Comparison of ENCODE assay signal across 8 cellular contexts in the genomic region with DNA sequence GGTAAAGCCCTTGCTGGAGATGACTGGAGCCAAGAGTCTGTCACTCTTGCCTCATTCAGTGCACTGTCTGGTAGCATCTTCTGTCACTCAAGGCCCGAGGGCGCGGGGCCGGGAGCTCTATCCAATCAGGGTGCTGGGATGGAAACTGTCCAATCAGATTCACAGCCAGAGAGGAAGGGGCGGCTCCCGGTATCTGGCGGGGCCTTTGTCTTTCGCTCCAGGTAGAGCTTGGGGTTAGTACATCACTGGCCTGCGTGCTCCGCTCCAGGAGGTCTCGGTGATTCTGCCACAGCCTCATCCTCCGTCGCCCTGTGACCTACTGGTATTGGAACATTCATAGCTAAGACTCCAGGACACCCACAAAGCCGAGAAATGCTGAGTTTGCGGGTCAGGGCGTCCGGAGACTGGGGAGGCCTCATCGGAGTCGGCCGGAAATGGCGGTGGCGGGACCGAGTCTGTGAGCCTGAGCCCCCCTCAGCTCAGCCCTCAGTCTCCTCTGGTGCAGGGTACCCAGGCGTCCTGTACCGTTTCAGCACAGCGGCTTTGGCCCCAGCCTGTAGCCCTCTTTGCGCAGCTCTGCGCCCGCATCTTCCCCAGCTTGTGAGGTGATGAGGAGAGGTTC. TPM values are rescaled to one million over a fixed set of nuclear protein-coding genes. Genes with fewer than 3 reads are reported as not detected.
A peak's percentile ranks its signal among the peaks of the same experiment; 100 is the strongest.
DNase-seq lines count a peak whose midpoint lies in the region; ATAC-seq and TF ChIP-seq lines count a peak whose summit lies in the region.

No MANE protein-coding gene starts in this region.

- H3K9me3 ChIP-seq in colonic mucosa = no peaks in the 10 kb centered on the region

- H3K4me1 Mint-ChIP-seq in activated CD4-positive, alpha-beta T cell treated with anti-CD3 and anti-CD28 coated beads for 36 hours = peaks cover 9% of the 10 kb centered on the region

- H3K4me3 ChIP-seq in GM06990 (replicated peaks; ENCODE audit: low read depth, low read length) (peak overlapping the region; percentile 70), colonic mucosa (peak overlapping the region; percentile 32)

- H3K9ac ChIP-seq in colonic mucosa (ENCODE audit: low read depth in 2 of 2, low read length in 2 of 2) = peak overlapping the region in 1 of 2 donors; percentile 61

- H3K36me3 ChIP-seq in GM06990 (ENCODE audit: control insufficient read depth, insufficient read depth, low read length) (no peaks in the 10 kb centered on the region), colonic mucosa (no peaks in the 10 kb centered on the region)

- H3K4me3 Mint-ChIP-seq in activated CD4-positive, alpha-beta T cell treated with anti-CD3 and anti-CD28 coated beads for 36 hours = peak overlapping the region; percentile 89

- peak; percentile 99 for ATAC-seq in HG02623 (IDR thresholded peaks at IDR 0.05; ENCODE audit: unreplicated experiment)
- peak; percentile 100 for ATAC-seq in activated CD4-positive, alpha-beta T cell treated with anti-CD3 and anti-CD28 coated beads for 36 hours

- H3K27me3 Mint-ChIP-seq in activated CD4-positive, alpha-beta T cell treated with anti-CD3 and anti-CD28 coated beads for 36 hours = no peaks in the 10 kb centered on the region

- POLR2A ChIA-PET in activated CD4-positive, alpha-beta T cell treated with anti-CD3 and anti-CD28 coated beads for 36 hours (lab: Charles Lee) = interaction anchor here (0.5 to 1.4 kb wide), 13 partner anchors 21 to 835 kb away, joined by 3 to 23 read pairs (median 4); partner anchors contain the start of genes ZNF430, ZNF431, ZNF626 and ZNF66

- CTCF ChIA-PET in activated CD4-positive, alpha-beta T cell treated with anti-CD3 and anti-CD28 coated beads for 36 hours (lab: Charles Lee) = interaction anchor here (0.6 to 0.9 kb wide), 4 partner anchors 233 to 813 kb away, joined by 3 to 7 read pairs (median 4); no protein-coding TSS in a partner anchor

- TF ChIP-seq CTCF in GM06990 (IDR thresholded peaks at IDR 0.05; ENCODE audit: insufficient read depth, low read length, poor library complexity, severe bottlenecking) (no peak), colonic mucosa (IDR thresholded peaks at IDR 0.05) (no peak)

- H3K27ac Mint-ChIP-seq in activated CD4-positive, alpha-beta T cell treated with anti-CD3 and anti-CD28 coated beads for 36 hours = peak overlapping the region; percentile 91

- H3K9me3 Mint-ChIP-seq in activated CD4-positive, alpha-beta T cell treated with anti-CD3 and anti-CD28 coated beads for 36 hours (ENCODE audit: low read depth) = peaks cover 2% of the 10 kb centered on the region

- intact Hi-C loops in activated CD4-positive, alpha-beta T cell treated with anti-CD3 and anti-CD28 coated beads for 36 hours (cut with DNase I, micrococcal nuclease) = loop anchor here (1.0 to 5.0 kb wide), 11 partner anchors 20 to 961 kb away; partner anchors contain the start of genes ZNF430 (in 2 of the 2), ZNF85 (in 2 of the 2), ZNF431 (in 1 of the 2) and ZNF66 (in 1 of the 2)
- intact Hi-C loops in colonic mucosa (cut with DNase I) = no loop called here

- peaks cover 6% of the 10 kb centered on the region for H3K36me3 Mint-ChIP-seq in activated CD4-positive, alpha-beta T cell treated with anti-CD3 and anti-CD28 coated beads for 36 hours (ENCODE audit: low read depth)

- DNase-seq in GM06990 (ENCODE audit: extremely low read depth, insufficient read length) (peak; percentile 84), NCI-H187 treated with DMSO at 0.1 percent for 48 hours (lab: John Stamatoyannopoulos, UW) (peak; percentile 8), colonic mucosa (peak; percentile 86), kidney tubule cell (ENCODE audit: low spot score) (peak; percentile 95), SW480 (ENCODE audit: low spot score) (no peak)
- DNase-seq in activated CD4-positive, alpha-beta T cell treated with anti-CD3 and anti-CD28 coated beads for 36 hours = peak; percentile 95
- DNase-seq in stimulated activated CD4-positive, alpha-beta T cell treated with anti-CD3 and anti-CD28 coated beads, Interleukin-1b, Interleukin-23, amount 100 ng/mL, for 1 hour (ENCODE audit: low read depth in 2 of 2) = peak; percentile 50 to 72

- H3K27ac ChIP-seq in colonic mucosa = no peak overlapping the region

- H3K4me1 ChIP-seq in colonic mucosa = no peaks in the 10 kb centered on the region

- no peaks in the 10 kb centered on the region for H3K27me3 ChIP-seq in GM06990 (replicated peaks; ENCODE audit: control insufficient read depth, insufficient read depth, low read length)
- no peaks in the 10 kb centered on the region for H3K27me3 ChIP-seq in colonic mucosa

RNA-seq across cellular contexts. Expression of gene ZNF430, which starts 20.6 kb away (rescaled TPM):
- 10 to 100 TPM; 14.7 to 17.1 TPM for total RNA-seq in activated CD4-positive, alpha-beta T cell treated with anti-CD3 and anti-CD28 coated beads for 36 hours
- 10 to 100 TPM in 1 of 2 donors, 1 to 10 TPM in 1; 7.7 to 11.7 TPM for total RNA-seq in colonic mucosa
